Comparison of ENCODE assay signal across 9 cellular contexts in genomic region chr2:219362524-219363164, GRCh38. TPM values are rescaled to one million over a fixed set of nuclear protein-coding genes. Genes with fewer than 3 reads are reported as not detected.
DNase-seq lines count a peak whose midpoint lies in the region; ATAC-seq, FAIRE-seq and TF ChIP-seq lines count a peak whose summit lies in the region.
"Had no signal": no experiment of that assay in that cellular context is flagged by ENCODE, and none has a peak within 500 bp of the region (broad histone marks: within the 10 kb centered on the region; RNA-seq: fewer than 3 reads in every experiment).

No MANE protein-coding gene starts in this region.

- peak; percentile 93 for DNase-seq in AG08395 (ENCODE audit: low spot score)
- peak; percentile 40 for DNase-seq in GM19239 (ENCODE audit: insufficient read length, low spot score)
- DNase-seq in Peyer's patch, result peak in 2 of 3 donors; percentile 23 to 63
- peak; percentile 31 to 60 for DNase-seq in foreskin keratinocyte
- peak; percentile 44 for DNase-seq in transverse colon
- DNase-seq in immature natural killer cell, result no peak
- DNase-seq in SKM-1 (lab: John Stamatoyannopoulos, UW; ENCODE audit: unreplicated experiment), result no peak

- TF ChIP-seq POLR2A in Peyer's patch (IDR thresholded peaks at IDR 0.05) (no peak), transverse colon (IDR thresholded peaks at IDR 0.05) (no peak)

- H3K9me3 Mint-ChIP-seq in immature natural killer cell, result peaks cover 0 to 1% (median 0%) of the 10 kb centered on the region in 6 donors

- H3K27ac Mint-ChIP-seq in immature natural killer cell, result no peak overlapping the region

- H3K27me3 ChIP-seq in Peyer's patch, result peaks cover 0 to 16% of the 10 kb centered on the region in 2 donors
- H3K27me3 ChIP-seq in foreskin keratinocyte, result peaks cover 38% of the 10 kb centered on the region
- peaks cover 26% of the 10 kb centered on the region for H3K27me3 ChIP-seq in transverse colon

- H3K36me3 ChIP-seq in Peyer's patch (no peaks in the 10 kb centered on the region), transverse colon (no peaks in the 10 kb centered on the region)

- H3K4me1 ChIP-seq in Peyer's patch (peaks cover 0 to 10% (median 0%) of the 10 kb centered on the region in 4 donors), foreskin keratinocyte (no peaks in the 10 kb centered on the region), transverse colon (peaks cover 0 to 11% (median 9%) of the 10 kb centered on the region in 4 donors)

- ATAC-seq in HG03196 (IDR thresholded peaks at IDR 0.05; ENCODE audit: unreplicated experiment), result peak; percentile 72
- ATAC-seq in foreskin keratinocyte, result peak; percentile 76

- TF ChIP-seq EP300 in transverse colon (IDR thresholded peaks at IDR 0.05; ENCODE audit: low read depth), result no peak

- WGBS in transverse colon (ENCODE audit: low coverage in 1 of 2), 2 donors, result 52% methylated on average over 3 of the region's 3 CpGs; no CpG with 5 or more reads in 1 of the 2 donors

- no peaks in the 10 kb centered on the region for H3K4me1 Mint-ChIP-seq in immature natural killer cell

- TF ChIP-seq CTCF in Peyer's patch (IDR thresholded peaks at IDR 0.05), result no peak
- TF ChIP-seq CTCF in foreskin keratinocyte (conservative IDR thresholded peaks at IDR 0.05), result no peak
- TF ChIP-seq CTCF in transverse colon (IDR thresholded peaks at IDR 0.05), result no peak

- H3K4me3 Mint-ChIP-seq in immature natural killer cell, result no peak overlapping the region

- H3K27me3 Mint-ChIP-seq in immature natural killer cell (ENCODE audit: low read depth in 3 of 3), result peaks cover 0 to 10% (median 3%) of the 10 kb centered on the region in 3 donors

- intact Hi-C loops in transverse colon (cut with DNase I; ENCODE audit: low total_unique reads), result no loop called here

- H3K36me3 Mint-ChIP-seq in immature natural killer cell, result peaks cover 4 to 13% (median 11%) of the 10 kb centered on the region in 3 donors

- H3K27ac ChIP-seq in Peyer's patch, result no peak overlapping the region
- no peak overlapping the region for H3K27ac ChIP-seq in foreskin keratinocyte
- no peak overlapping the region for H3K27ac ChIP-seq in transverse colon

- FAIRE-seq in GM19239 (lab: Jason Lieb, UNC), result peak; percentile 66

- in situ Hi-C loops in transverse colon (cut with MboI; ENCODE audit: low pct_ligation_motif_present in 1 of 4, low pct_unique_long_range_greater_than_20kb in 1 of 4, low sequenced_read_pairs in 3 of 4), result no loop called here

- H3K9me3 ChIP-seq in Peyer's patch (no peaks in the 10 kb centered on the region), transverse colon (no peaks in the 10 kb centered on the region)

- H3K4me3 ChIP-seq in Peyer's patch (no peak overlapping the region), transverse colon (no peak overlapping the region)

RNA-seq across cellular contexts. Expression of gene DNPEP, which starts 25.1 kb away (rescaled TPM):
- total RNA-seq in Peyer's patch, result 100 to 1,000 TPM in 3 of 4 donors, 10 to 100 TPM in 1; 90.8 to 180 (median 177) TPM
- total RNA-seq in foreskin keratinocyte, result 59.9 and 64.0 TPM in 2 replicates
- 55.2 and 59.0 TPM in 2 replicates for polyA plus RNA-seq in foreskin keratinocyte
- total RNA-seq in transverse colon, result 100 to 1,000 TPM in 2 of 4 donors, 10 to 100 TPM in 2; 61.3 to 142 (median 104) TPM
- polyA plus RNA-seq in immature natural killer cell, result 10 to 100 TPM; 77.4 to 97.9 (median 78.9) TPM

RNA-seq across cellular contexts. Expression of gene RESP18, which starts 30.1 kb away (rescaled TPM):
- not detected for total RNA-seq in Peyer's patch
- total RNA-seq in foreskin keratinocyte, result not detected in 2 replicates
- not detected in 2 replicates for polyA plus RNA-seq in foreskin keratinocyte
- not detected for total RNA-seq in transverse colon
- not detected for polyA plus RNA-seq in immature natural killer cell
- polyA plus RNA-seq: adipose tissue had no signal

RNA-seq across cellular contexts. Expression of gene PTPRN, which starts 53.4 kb away (rescaled TPM):
- total RNA-seq in Peyer's patch (1 to 10 TPM in 2 of 4 donors, under 1 TPM in 1, not detected in 1; 0.88 to 4.9 (median 2.3) TPM), foreskin keratinocyte (not detected in 2 replicates), transverse colon (1 to 10 TPM in 3 of 4 donors, under 1 TPM in 1; 0.60 to 2.6 (median 2.1) TPM)
- polyA plus RNA-seq in foreskin keratinocyte (not detected in 2 replicates), immature natural killer cell (under 1 TPM in 1 of 3 donors, not detected in 2; 0.41 TPM)

RNA-seq across cellular contexts. Expression of gene DES, which starts 55.5 kb away (rescaled TPM):
- 100 to 1,000 TPM in 2 of 4 donors, 10 to 100 TPM in 2; 82.0 to 574 (median 112) TPM for total RNA-seq in Peyer's patch
- total RNA-seq in foreskin keratinocyte, result not detected in 2 replicates
- 0.03 TPM in 1 of 2 replicates, not detected in the other for polyA plus RNA-seq in foreskin keratinocyte
- over 10,000 TPM in 1 of 4 donors, 1,000 to 10,000 TPM in 2, 100 to 1,000 TPM in 1; 1,000 to 12,373 (median 1,519) TPM for total RNA-seq in transverse colon
- not detected for polyA plus RNA-seq in immature natural killer cell

Comparison
In these comparisons a context has a peak if more than half of its experiments do, and no peak if none do; other contexts are left out.
1. DNase-seq: peak in AG08395 (single experiment), GM19239 (single experiment), Peyer's patch (2 of 3), foreskin keratinocyte (2 of 2) and transverse colon (single experiment); none in immature natural killer cell (0 of 3) and SKM-1 (single experiment).